In the genomic region with DNA sequence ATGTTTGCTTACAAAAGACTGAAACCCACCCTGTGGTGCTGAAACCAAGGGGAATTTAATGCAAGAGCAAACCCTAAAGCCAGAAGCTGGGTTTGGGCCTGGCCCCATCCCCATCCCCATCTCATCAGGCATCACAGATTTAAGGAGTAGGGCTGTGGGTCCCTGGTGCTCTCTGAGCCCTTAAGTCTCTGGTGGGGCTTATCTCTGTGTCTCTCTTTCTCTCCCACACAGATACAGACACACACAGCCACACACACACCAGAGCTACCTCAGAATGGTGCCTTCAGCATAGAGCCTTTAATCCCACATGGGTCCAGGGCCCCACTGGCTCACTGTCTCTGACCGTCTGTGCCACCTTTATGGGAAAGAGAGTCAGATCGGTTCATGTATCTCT, we compare ENCODE assay signal across 9 cellular contexts.
DNase-seq lines count a peak whose midpoint lies in the region; ATAC-seq and TF ChIP-seq lines count a peak whose summit lies in the region.
"Had no signal": no experiment of that assay in that cellular context is flagged by ENCODE, and none has a peak within 500 bp of the region (broad histone marks: within the 10 kb centered on the region; RNA-seq: fewer than 3 reads in every experiment).

No MANE protein-coding gene starts in this region.

- no peaks in the 10 kb centered on the region for H3K36me3 Mint-ChIP-seq in H9 (ENCODE audit: insufficient read depth in 1 of 3, low read depth in 3 of 3)
- no peaks in the 10 kb centered on the region for H3K36me3 Mint-ChIP-seq in activated CD8-positive, alpha-beta T cell treated with anti-CD3 and anti-CD28 coated beads for 36 hours (ENCODE audit: low read depth)

- no peak overlapping the region for H3K9ac ChIP-seq in H9 (ENCODE audit: extremely low read depth, insufficient read length, low read length)

- no peaks in the 10 kb centered on the region for H3K36me3 ChIP-seq in stomach

- ATAC-seq in activated CD8-positive, alpha-beta T cell treated with anti-CD3 and anti-CD28 coated beads for 36 hours, result peak; percentile 14
- no peak for ATAC-seq in GM19328 (IDR thresholded peaks at IDR 0.05; ENCODE audit: unreplicated experiment)

- no peaks in the 10 kb centered on the region for H3K9me3 ChIP-seq in H9 (ENCODE audit: control insufficient read depth, low read depth, low read length)
- H3K9me3 ChIP-seq in stomach, result no peaks in the 10 kb centered on the region

- peak overlapping the region in 2 of 3 experiments; percentile 50 to 90; a peak in 4 of 7 replicates for H3K27ac Mint-ChIP-seq in H9
- H3K27ac Mint-ChIP-seq in activated CD8-positive, alpha-beta T cell treated with anti-CD3 and anti-CD28 coated beads for 36 hours, result peak overlapping the region; percentile 94

- H4K8ac ChIP-seq in H9 (replicated peaks; ENCODE audit: insufficient read length, low read depth, low read length), result no peak overlapping the region

- no peak overlapping the region for H3K56ac ChIP-seq in H9 (ENCODE audit: insufficient read length, low read depth, low read length)

- peaks cover 8% of the 10 kb centered on the region; the same call in 1 of the 2 replicates for H3K4me1 ChIP-seq in H9 (ENCODE audit: insufficient read depth, low read length)
- peaks cover 4 to 41% (median 28%) of the 10 kb centered on the region in 4 donors for H3K4me1 ChIP-seq in stomach

- no peak overlapping the region for H3K4me2 ChIP-seq in H9 (ENCODE audit: insufficient read depth, insufficient read length, low read length)

- no peak overlapping the region for H2BK20ac ChIP-seq in H9 (ENCODE audit: low read depth, low read length, poor library complexity, severe bottlenecking)

- no peaks in the 10 kb centered on the region for H3K23me2 ChIP-seq in H9 (ENCODE audit: insufficient read length, low read depth, low read length, poor library complexity, severe bottlenecking)

- H4K5ac ChIP-seq in H9 (ENCODE audit: insufficient read length, low read depth, low read length), result no peak overlapping the region

- no peak overlapping the region for H3K4ac ChIP-seq in H9 (ENCODE audit: low read depth, low read length)

- H3K9me3 Mint-ChIP-seq in H9, result no peaks in the 10 kb centered on the region
- no peaks in the 10 kb centered on the region for H3K9me3 Mint-ChIP-seq in activated CD8-positive, alpha-beta T cell treated with anti-CD3 and anti-CD28 coated beads for 36 hours

- no peak overlapping the region for H3T11ph ChIP-seq in H9 (ENCODE audit: low read length)

- H4K91ac ChIP-seq in H9 (ENCODE audit: insufficient read length, low read depth, low read length), result peak overlapping the region; percentile 12

- no peaks in the 10 kb centered on the region for H3K27me3 Mint-ChIP-seq in H9 (ENCODE audit: low read depth)
- no peaks in the 10 kb centered on the region for H3K27me3 Mint-ChIP-seq in activated CD8-positive, alpha-beta T cell treated with anti-CD3 and anti-CD28 coated beads for 36 hours

- H2AFZ ChIP-seq in H9 (ENCODE audit: low read length), result no peak overlapping the region

- H3K79me2 ChIP-seq in H9 (ENCODE audit: insufficient read depth, low read length), result no peaks in the 10 kb centered on the region

- no peak overlapping the region for H2BK15ac ChIP-seq in H9 (ENCODE audit: low read depth, low read length)

- TF ChIP-seq CTCF in H9 (conservative IDR thresholded peaks at IDR 0.05) (no peak), stomach (IDR thresholded peaks at IDR 0.05) (no peak)
- no peak for TF ChIP-seq CTCF in activated CD8-positive, alpha-beta T cell treated with anti-CD3 and anti-CD28 coated beads for 36 hours (IDR thresholded peaks at IDR 0.05)

- H3K27me3 ChIP-seq in H9 (ENCODE audit: insufficient read depth, low read length) (no peaks in the 10 kb centered on the region), layer of hippocampus (ENCODE audit: control insufficient read depth, insufficient read depth, low read length) (no peaks in the 10 kb centered on the region), stomach (no peaks in the 10 kb centered on the region)

- WGBS in H9 (ENCODE audit: extremely low coverage, insufficient read length, low lambda C conversion rate), result no CpG with 5 or more reads among the region's 2 CpGs
- WGBS in stomach, 5 donors, result 72 to 98% (median 89%) methylated on average over 2 of the region's 2 CpGs

- no peaks in the 10 kb centered on the region for H4K20me1 ChIP-seq in H9 (ENCODE audit: control insufficient read depth, insufficient read depth, insufficient read length)

- no peak overlapping the region for H3K27ac ChIP-seq in H9 (ENCODE audit: insufficient read length, low read depth, low read length)
- peak overlapping the region; percentile 18 for H3K27ac ChIP-seq in layer of hippocampus (ENCODE audit: low read depth, low read length)
- H3K27ac ChIP-seq in stomach, result peak overlapping the region; percentile 61 to 82 (median 77)

- no peak overlapping the region for H2BK120ac ChIP-seq in H9 (ENCODE audit: low read depth, low read length, poor library complexity, severe bottlenecking)

- no peak overlapping the region for H2BK12ac ChIP-seq in H9 (ENCODE audit: insufficient read length, low read depth, low read length)

- intact Hi-C loops in activated CD8-positive, alpha-beta T cell treated with anti-CD3 and anti-CD28 coated beads for 36 hours (cut with micrococcal nuclease), result loop anchor here (5.0 kb wide), 1 partner anchor 39 kb away; no protein-coding TSS in a partner anchor
- intact Hi-C loops in stomach (cut with DNase I; ENCODE audit: low total_unique reads), result loop anchor here (10.0 kb wide), 1 partner anchor 334 kb away; no protein-coding TSS in a partner anchor

- no peak overlapping the region for H3K18ac ChIP-seq in H9 (ENCODE audit: insufficient read length, low read depth, low read length)

- DNase-seq in H9 (no peak), stomach (no peak), HuH-7 (ENCODE audit: low spot score) (no peak), amygdala (lab: John Stamatoyannopoulos, UW) (no peak)
- no peak for DNase-seq in activated CD8-positive, alpha-beta T cell treated with anti-CD3 and anti-CD28 coated beads for 36 hours
- DNase-seq: NCI-H1694, SHP77 treated with DMSO at 0.1 percent for 48 hours had no signal

- no peak overlapping the region for H3K14ac ChIP-seq in H9 (ENCODE audit: insufficient read depth, low read length)

- CTCF ChIA-PET in activated CD8-positive, alpha-beta T cell treated with anti-CD3 and anti-CD28 coated beads for 36 hours (lab: Charles Lee), result interaction anchor here (0.9 to 1.9 kb wide), 5 partner anchors 14 to 40 kb away, joined by 3 to 9 read pairs (median 3); no protein-coding TSS in a partner anchor

- POLR2A ChIA-PET in activated CD8-positive, alpha-beta T cell treated with anti-CD3 and anti-CD28 coated beads for 36 hours (lab: Charles Lee), result interaction anchor here (0.8 to 1.6 kb wide), 4 partner anchors 9 to 387 kb away, joined by 3 to 6 read pairs (median 3); a partner anchor contains a TSS

- H2BK5ac ChIP-seq in H9 (ENCODE audit: insufficient read length, low read length), result no peak overlapping the region

- no peak overlapping the region for H3K23ac ChIP-seq in H9 (ENCODE audit: insufficient read length, low read depth, low read length)

- H3K4me3 ChIP-seq in stomach, result peak overlapping the region in 2 of 4 donors; percentile 19 to 30

- H3K4me1 Mint-ChIP-seq in H9, result peaks cover 29 to 48% of the 10 kb centered on the region in 2 experiments
- peaks cover 42% of the 10 kb centered on the region for H3K4me1 Mint-ChIP-seq in activated CD8-positive, alpha-beta T cell treated with anti-CD3 and anti-CD28 coated beads for 36 hours (ENCODE audit: low read depth)

- no peak for TF ChIP-seq EP300 in stomach (IDR thresholded peaks at IDR 0.05)

- H3K79me1 ChIP-seq in H9 (ENCODE audit: insufficient read depth, low read depth, low read length, poor library complexity, severe bottlenecking), result no peaks in the 10 kb centered on the region

- no peak overlapping the region for H3K4me3 Mint-ChIP-seq in H9
- peak overlapping the region; percentile 75 for H3K4me3 Mint-ChIP-seq in activated CD8-positive, alpha-beta T cell treated with anti-CD3 and anti-CD28 coated beads for 36 hours

- no peak overlapping the region for H2AK5ac ChIP-seq in H9 (ENCODE audit: insufficient read length, low read length)

- no peak for TF ChIP-seq POLR2A in stomach (IDR thresholded peaks at IDR 0.05)
